Comparison of ENCODE assay signal across 8 cellular contexts in the genomic region with DNA sequence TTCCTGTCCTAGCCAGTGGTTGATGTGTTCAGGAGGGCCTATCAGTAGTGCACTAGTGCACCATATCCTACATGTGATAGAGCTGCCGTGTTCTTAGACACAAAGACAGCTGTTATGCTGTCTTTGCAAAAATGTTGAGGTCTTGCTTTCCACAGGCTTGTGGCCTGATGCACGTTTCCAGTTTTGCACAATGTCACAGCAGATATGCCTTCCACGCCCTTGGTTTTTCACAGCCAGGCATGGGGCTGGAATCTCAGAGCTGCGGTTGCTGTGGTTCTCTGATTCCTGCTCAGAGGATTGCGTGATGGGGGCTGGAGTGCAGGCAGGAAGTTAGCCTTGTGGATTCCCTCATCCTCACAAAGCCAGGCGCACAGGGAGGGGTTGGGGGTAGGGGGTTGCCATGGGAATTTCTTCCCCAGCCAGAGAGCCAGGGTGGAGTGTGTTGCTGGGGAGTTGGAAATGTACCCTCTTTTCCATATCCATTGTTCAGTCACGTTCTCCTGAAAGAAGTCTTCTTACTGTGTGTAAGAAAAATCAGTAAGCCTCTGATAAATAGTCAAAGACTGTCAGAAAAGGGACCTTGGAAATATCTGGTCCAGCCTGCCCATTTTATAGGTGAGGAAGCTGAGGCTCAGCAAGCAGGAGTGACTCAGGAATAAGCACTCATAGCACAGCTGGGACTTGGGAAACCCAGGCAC.
DNase-seq lines count a peak whose midpoint lies in the region; ATAC-seq and TF ChIP-seq lines count a peak whose summit lies in the region.

No MANE protein-coding gene starts in this region.

- ATAC-seq in GM21619 (IDR thresholded peaks at IDR 0.05; ENCODE audit: unreplicated experiment), result no peak
- no peak for ATAC-seq in GM21576 (IDR thresholded peaks at IDR 0.05; ENCODE audit: unreplicated experiment)

- H3F3A ChIP-seq in OCI-LY1 (ENCODE audit: insufficient read depth, low read length), result no peaks in the 10 kb centered on the region

- peaks cover 31% of the 10 kb centered on the region for H3K79me2 ChIP-seq in OCI-LY1 (ENCODE audit: insufficient read depth, low read length)

- H3K4me2 ChIP-seq in OCI-LY1 (ENCODE audit: low read length), result peak overlapping the region; percentile 27; the same call in 1 of the 2 replicates

- no peaks in the 10 kb centered on the region for H3K36me3 Mint-ChIP-seq in endodermal cell (ENCODE audit: low read depth)

- H3K27ac ChIP-seq in OCI-LY1 (ENCODE audit: low read depth, low read length, poor library complexity, severe bottlenecking) (peak overlapping the region; percentile 99), endodermal cell (ENCODE audit: low read depth, low read length) (peak overlapping the region; percentile 25)

- H3K4me3 ChIP-seq in OCI-LY1 (ENCODE audit: low read depth, low read length, poor library complexity, severe bottlenecking) (no peak overlapping the region), endodermal cell (ENCODE audit: low read length) (no peak overlapping the region), lower leg skin (ENCODE audit: low read depth, poor library complexity, severe bottlenecking) (no peak overlapping the region)

- no peak overlapping the region for H2AFZ ChIP-seq in OCI-LY1 (ENCODE audit: low read length)

- no peaks in the 10 kb centered on the region for H3K9me3 Mint-ChIP-seq in endodermal cell

- H3K4me1 ChIP-seq in OCI-LY1 (ENCODE audit: insufficient read depth, low read length, severe bottlenecking), result peaks cover 100% of the 10 kb centered on the region
- peaks cover 36% of the 10 kb centered on the region for H3K4me1 ChIP-seq in endodermal cell (ENCODE audit: control insufficient read depth, insufficient read depth, low read length)

- H3K36me3 ChIP-seq in OCI-LY1 (ENCODE audit: insufficient read depth, low read length), result no peaks in the 10 kb centered on the region
- no peaks in the 10 kb centered on the region for H3K36me3 ChIP-seq in endodermal cell (ENCODE audit: control insufficient read depth, insufficient read depth, low read length)

- 61 to 79% methylated on average over 5 to 7 of the region's 7 CpGs for WGBS in endodermal cell (ENCODE audit: insufficient coverage in 1 of 2, insufficient read length in 1 of 2), 2 experiments
- 52 to 60% methylated on average over 7 of the region's 7 CpGs for WGBS in lower leg skin, 2 donors

- H3K27me3 ChIP-seq in OCI-LY1 (ENCODE audit: insufficient read depth, low read length) (no peaks in the 10 kb centered on the region), endodermal cell (ENCODE audit: control insufficient read depth, insufficient read depth, low read length, poor library complexity, severe bottlenecking) (no peaks in the 10 kb centered on the region)

- peaks cover 68% of the 10 kb centered on the region for H3K4me1 Mint-ChIP-seq in endodermal cell

- TF ChIP-seq POLR2A in lower leg skin (IDR thresholded peaks at IDR 0.05), result no peak

- H3K9me3 ChIP-seq in OCI-LY1 (ENCODE audit: low read length) (no peaks in the 10 kb centered on the region), endodermal cell (ENCODE audit: control insufficient read depth, low read length) (no peaks in the 10 kb centered on the region)

- TF ChIP-seq CTCF in OCI-LY1 (IDR thresholded peaks at IDR 0.05; ENCODE audit: low read length) (no peak), endodermal cell (conservative IDR thresholded peaks at IDR 0.05) (no peak), lower leg skin (IDR thresholded peaks at IDR 0.05) (no peak)

- DNase-seq in GF-D8 (lab: John Stamatoyannopoulos, UW) (peak; percentile 13), endodermal cell (no peak), renal cortical epithelial cell (ENCODE audit: low read depth) (peak; percentile 65), lower leg skin (ENCODE audit: low spot score in 2 of 2) (no peak)
- no peak for DNase-seq in effector CD8-positive, alpha-beta T cell (lab: John Stamatoyannopoulos, UW)

- peak overlapping the region; percentile 35; the same call in 1 of the 2 replicates for H3K9ac ChIP-seq in OCI-LY1 (ENCODE audit: low read length)
- H3K9ac ChIP-seq in endodermal cell (ENCODE audit: extremely low read depth, low read length, poor library complexity, severe bottlenecking), result no peak overlapping the region

- intact Hi-C loops in lower leg skin (cut with DNase I; ENCODE audit: low total_unique reads), result no loop called here

- H3K27ac Mint-ChIP-seq in endodermal cell, result peak overlapping the region; percentile 18

- peaks cover 11% of the 10 kb centered on the region for H3K27me3 Mint-ChIP-seq in endodermal cell (ENCODE audit: insufficient read depth)

- no peaks in the 10 kb centered on the region for H4K20me1 ChIP-seq in OCI-LY1 (ENCODE audit: insufficient read depth, low read length)

- no peaks in the 10 kb centered on the region for H3K9me2 ChIP-seq in OCI-LY1 (ENCODE audit: low read depth, low read length)

- H3K4me3 Mint-ChIP-seq in endodermal cell, result no peak overlapping the region

Comparison
In these comparisons a context has a peak if more than half of its experiments do, and no peak if none do; other contexts are left out.
1. DNase-seq: peak in GF-D8 (single experiment) and renal cortical epithelial cell (single experiment); none in endodermal cell (single experiment), lower leg skin (0 of 2) and effector CD8-positive, alpha-beta T cell (single experiment).